In the genomic region with DNA sequence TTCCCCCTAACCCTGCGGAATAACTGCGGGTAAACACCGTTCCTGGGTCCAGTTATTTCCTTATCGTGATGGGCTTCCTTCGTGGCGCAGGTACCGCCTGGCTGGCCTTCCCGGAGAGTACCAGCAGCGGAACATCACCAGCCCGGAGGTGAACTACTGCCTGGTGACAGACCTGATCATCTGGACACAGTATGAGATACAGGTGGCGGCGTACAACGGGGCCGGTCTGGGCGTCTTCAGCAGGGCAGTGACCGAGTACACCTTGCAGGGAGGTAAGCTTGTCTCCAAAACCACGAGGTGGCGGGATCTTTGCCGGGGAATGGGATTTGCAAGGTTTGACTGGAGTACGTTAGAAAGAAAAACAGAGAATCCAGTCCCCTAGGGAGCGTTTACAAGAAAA, we compare ENCODE assay signal across 27 cellular contexts.
"Had no signal": no experiment of that assay in that cellular context is flagged by ENCODE, and none has a peak within 500 bp of the region (broad histone marks: within the 10 kb centered on the region; RNA-seq: fewer than 3 reads in every experiment).

No MANE protein-coding gene starts in this region.

- H3K4me3 ChIP-seq: heart left ventricle, left ventricle myocardium inferior, neural progenitor cell, ovary, right atrium auricular region, skin epidermis, suprapubic skin, thoracic aorta, tibial artery had no signal

- H3K36me3 ChIP-seq: heart left ventricle, left ventricle myocardium inferior, neural progenitor cell, neutrophil, ovary, right atrium auricular region, suprapubic skin had no signal

- H3K36me3 Mint-ChIP-seq: immature natural killer cell; stimulated activated effector memory CD8-positive, alpha-beta T cell treated with anti-CD3 and anti-CD28 coated beads, Interleukin-12 subunit alpha, Interleukin-12 subunit beta, amount 100 ng/mL, for 72 hours had no signal

- H3K27ac Mint-ChIP-seq: immature natural killer cell; memory B cell; naive thymus-derived CD8-positive, alpha-beta T cell; nephron; neural progenitor cell; stimulated activated effector memory CD8-positive, alpha-beta T cell treated with anti-CD3 and anti-CD28 coated beads, Interleukin-12 subunit alpha, Interleukin-12 subunit beta, amount 100 ng/mL, for 72 hours; stimulated activated naive CD8-positive, alpha-beta T cell treated with anti-CD3 and anti-CD28 coated beads, Interleukin-15, Interleukin-2, amounts not matched to agents 100 ng/mL and 50 ng/mL, for 24 hours had no signal

- H3K4me1 ChIP-seq: heart left ventricle, left ventricle myocardium inferior, right atrium auricular region, suprapubic skin, tibial artery had no signal

- ATAC-seq: heart left ventricle; naive thymus-derived CD8-positive, alpha-beta T cell; sciatic nerve; stimulated activated effector memory CD8-positive, alpha-beta T cell treated with anti-CD3 and anti-CD28 coated beads, Interleukin-12 subunit alpha, Interleukin-12 subunit beta, amount 100 ng/mL, for 72 hours had no signal

- H3K27me3 Mint-ChIP-seq: progenitor cell of endocrine pancreas; stimulated activated naive CD8-positive, alpha-beta T cell treated with anti-CD3 and anti-CD28 coated beads, Interleukin-15, Interleukin-2, amounts not matched to agents 100 ng/mL and 50 ng/mL, for 24 hours had no signal

- H3K4me1 Mint-ChIP-seq: immature natural killer cell; memory B cell; naive thymus-derived CD8-positive, alpha-beta T cell; stimulated activated effector memory CD8-positive, alpha-beta T cell treated with anti-CD3 and anti-CD28 coated beads, Interleukin-12 subunit alpha, Interleukin-12 subunit beta, amount 100 ng/mL, for 72 hours had no signal

- H3K9me3 ChIP-seq: ovary, suprapubic skin had no signal

- FAIRE-seq: islet of Langerhans had no signal

- H3K4me3 Mint-ChIP-seq: immature natural killer cell; memory B cell; naive thymus-derived CD8-positive, alpha-beta T cell; nephron; neural progenitor cell; stimulated activated effector memory CD8-positive, alpha-beta T cell treated with anti-CD3 and anti-CD28 coated beads, Interleukin-12 subunit alpha, Interleukin-12 subunit beta, amount 100 ng/mL, for 72 hours; stimulated activated naive CD8-positive, alpha-beta T cell treated with anti-CD3 and anti-CD28 coated beads, Interleukin-15, Interleukin-2, amounts not matched to agents 100 ng/mL and 50 ng/mL, for 24 hours had no signal

- DNase-seq: glutamatergic neuron; heart left ventricle; hypothalamus; immature natural killer cell; left ventricle myocardium inferior; naive thymus-derived CD8-positive, alpha-beta T cell; occipital lobe; ovary; stimulated activated CD4-positive, alpha-beta T cell treated with anti-CD3 and anti-CD28 coated beads, Interleukin-12 subunit alpha, Interleukin-12 subunit beta, amount 100 ng/mL, for 4 hours; stimulated activated CD4-positive, alpha-beta T cell treated with anti-CD3 and anti-CD28 coated beads, Interleukin-15, amount 100 ng/mL, for 24 hours; stimulated activated CD4-positive, alpha-beta T cell treated with anti-CD3 and anti-CD28 coated beads, Interleukin-4, amount 100 ng/mL, for 24 hours; stimulated activated naive CD4-positive, alpha-beta T cell; tibial artery; trophoblast cell had no signal

- H3K27ac ChIP-seq: heart left ventricle, left ventricle myocardium inferior, neural progenitor cell, neutrophil, ovary, right atrium auricular region, skin epidermis, suprapubic skin, thoracic aorta, tibial artery had no signal

- H3K27me3 ChIP-seq: heart left ventricle, neural progenitor cell, neutrophil, ovary, right atrium auricular region, suprapubic skin, tibial artery had no signal
